In genomic region chrX:148499638-148500427, GRCh38 we compare ENCODE assay signal across 11 cellular contexts. TPM values are rescaled to one million over a fixed set of nuclear protein-coding genes. Genes with fewer than 3 reads are reported as not detected.
A peak's percentile ranks its signal among the peaks of the same experiment; 100 is the strongest.
DNase-seq lines count a peak whose midpoint lies in the region; ATAC-seq and TF ChIP-seq lines count a peak whose summit lies in the region.
"Had no signal": no experiment of that assay in that cellular context is flagged by ENCODE, and none has a peak within 500 bp of the region (broad histone marks: within the 10 kb centered on the region; RNA-seq: fewer than 3 reads in every experiment).

No MANE protein-coding gene starts in this region.

- intact Hi-C loops in Caco-2 (cut with micrococcal nuclease; ENCODE audit: unreplicated experiment) (no loop called here), esophagus muscularis mucosa (cut with DNase I) (no loop called here)

- DNase-seq in Caco-2 = no peak
- no peak for DNase-seq in esophagus muscularis mucosa (ENCODE audit: extremely low spot score)
- DNase-seq in trophoblast cell = no peak
- no peak for DNase-seq in DMS114 treated with DMSO at 0.1 percent for 48 hours (lab: John Stamatoyannopoulos, UW; ENCODE audit: unreplicated experiment)
- no peak for DNase-seq in GM20000 (ENCODE audit: low spot score)
- no peak for DNase-seq in DMS53 treated with DMSO at 0.1 percent for 48 hours (lab: John Stamatoyannopoulos, UW; ENCODE audit: unreplicated experiment)

- H3K4me3 Mint-ChIP-seq in Caco-2 (ENCODE audit: unreplicated experiment) = peak overlapping the region; percentile 19

- H3K79me2 ChIP-seq in trophoblast cell (ENCODE audit: control insufficient read depth, insufficient read depth, low read length, poor library complexity) = no peaks in the 10 kb centered on the region

- no peaks in the 10 kb centered on the region for H3K27me3 Mint-ChIP-seq in Caco-2 (ENCODE audit: insufficient read depth, unreplicated experiment)

- no peak overlapping the region for H3K14ac ChIP-seq in trophoblast cell (ENCODE audit: low read length)

- peak overlapping the region; percentile 60 for H3K4me2 ChIP-seq in trophoblast cell (ENCODE audit: low read length)

- H2BK120ac ChIP-seq in trophoblast cell (ENCODE audit: insufficient read depth, low read length, poor library complexity) = no peak overlapping the region

- TF ChIP-seq CTCF in Caco-2 (IDR thresholded peaks at IDR 0.05; ENCODE audit: insufficient read depth in 1 of 2, low read depth in 1 of 2, low read length in 1 of 2, severe bottlenecking in 1 of 2, unreplicated experiment in 1 of 2) (no peak), esophagus muscularis mucosa (IDR thresholded peaks at IDR 0.05) (no peak), GM20000 (IDR thresholded peaks at IDR 0.05; ENCODE audit: extremely low read depth, missing control alignments) (no peak)

- no peak overlapping the region for H3K23ac ChIP-seq in trophoblast cell (ENCODE audit: low read length)

- no peaks in the 10 kb centered on the region for H3K9me3 ChIP-seq in Caco-2
- H3K9me3 ChIP-seq in KOPT-K1 (ENCODE audit: insufficient read depth, low read length, poor library complexity, severe bottlenecking) = no peaks in the 10 kb centered on the region
- no peaks in the 10 kb centered on the region for H3K9me3 ChIP-seq in esophagus muscularis mucosa
- no peaks in the 10 kb centered on the region for H3K9me3 ChIP-seq in trophoblast cell (ENCODE audit: insufficient read depth, low read depth, low read length)
- H3K9me3 ChIP-seq: right lobe of liver had no signal

- no peaks in the 10 kb centered on the region for H3K79me1 ChIP-seq in trophoblast cell (ENCODE audit: low read length)

- no peak overlapping the region for H4K8ac ChIP-seq in trophoblast cell (ENCODE audit: low read depth, low read length)

- 65% methylated on average over 22 of the region's 35 CpGs for WGBS in esophagus muscularis mucosa
- no CpG with 5 or more reads among the region's 35 CpGs for WGBS in trophoblast cell (ENCODE audit: extremely low coverage, insufficient coverage, insufficient read length)

- no peak overlapping the region for H4K91ac ChIP-seq in trophoblast cell (ENCODE audit: low read depth, low read length)

- H3K4me3 ChIP-seq in Caco-2 (ENCODE audit: low read depth, low read length) (peak overlapping the region; percentile 4; the same call in 1 of the 2 replicates), esophagus muscularis mucosa (peak overlapping the region; percentile 31 to 61 (median 32)), trophoblast cell (ENCODE audit: low read depth, low read length) (no peak overlapping the region)

- no TSS peak for BruUV-seq in Caco-2 (replicated peaks; lab: Mats Ljungman, UMichigan)

- H2AFZ ChIP-seq in trophoblast cell (ENCODE audit: insufficient read depth, low read length, poor library complexity) = no peak overlapping the region

- H3K36me3 ChIP-seq in Caco-2 (ENCODE audit: control insufficient read depth, insufficient read depth, low read length) (no peaks in the 10 kb centered on the region), KOPT-K1 (ENCODE audit: insufficient read depth, low read length) (no peaks in the 10 kb centered on the region), esophagus muscularis mucosa (no peaks in the 10 kb centered on the region), trophoblast cell (ENCODE audit: control insufficient read depth in 1 of 2, insufficient read depth in 2 of 2, low read length in 2 of 2) (no peaks in the 10 kb centered on the region)
- H3K36me3 ChIP-seq: right lobe of liver had no signal

- no peak for TF ChIP-seq EP300 in esophagus muscularis mucosa (IDR thresholded peaks at IDR 0.05)

- no peak overlapping the region for H2BK12ac ChIP-seq in trophoblast cell (ENCODE audit: low read length)

- CTCF ChIA-PET in Caco-2 (lab: Charles Lee) = no interaction called here

- H3K36me3 Mint-ChIP-seq in Caco-2 (ENCODE audit: insufficient read depth, unreplicated experiment) = no peaks in the 10 kb centered on the region
- H3K36me3 Mint-ChIP-seq: stimulated activated naive B cell treated with anti-CD40 and anti-IgM and Interleukin-4, amounts not matched to agents 10 μg/mL and 1 μg/mL and 100 μg/mL, for 72 hours had no signal

- no peak overlapping the region for H4K12ac ChIP-seq in trophoblast cell (ENCODE audit: low read depth, low read length)

- H3K4me1 Mint-ChIP-seq in Caco-2 (ENCODE audit: low read depth, unreplicated experiment) = no peaks in the 10 kb centered on the region

- H3K4ac ChIP-seq in trophoblast cell (ENCODE audit: low read depth, low read length) = no peak overlapping the region

- no peak overlapping the region for H3K18ac ChIP-seq in trophoblast cell (ENCODE audit: low read length)

- H3K27ac ChIP-seq in KOPT-K1 (ENCODE audit: low read depth, low read length, poor library complexity, severe bottlenecking) = peak overlapping the region; percentile 40
- no peak overlapping the region for H3K27ac ChIP-seq in esophagus muscularis mucosa (replicated peaks in 1 of 4)
- no peak overlapping the region for H3K27ac ChIP-seq in trophoblast cell (ENCODE audit: low read depth, low read length)
- H3K27ac ChIP-seq: right lobe of liver had no signal

- TF ChIP-seq POLR2A in esophagus muscularis mucosa (IDR thresholded peaks at IDR 0.05; ENCODE audit: low read depth) = no peak

- POLR2A ChIA-PET in Caco-2 (lab: Charles Lee) = no interaction called here

- H3K27me3 ChIP-seq in Caco-2 (replicated peaks; ENCODE audit: control insufficient read depth, insufficient read depth, low read length) = peaks cover 1% of the 10 kb centered on the region
- peaks cover 0 to 43% (median 7%) of the 10 kb centered on the region in 4 donors for H3K27me3 ChIP-seq in esophagus muscularis mucosa
- H3K27me3 ChIP-seq in trophoblast cell (ENCODE audit: insufficient read depth, low read length) = no peaks in the 10 kb centered on the region

- ATAC-seq in HG03045 (IDR thresholded peaks at IDR 0.05; ENCODE audit: unreplicated experiment) = no peak

- no peak overlapping the region for H2BK5ac ChIP-seq in trophoblast cell (ENCODE audit: low read depth, low read length, poor library complexity)

- no peak overlapping the region for H3K27ac Mint-ChIP-seq in Caco-2 (ENCODE audit: unreplicated experiment)
- H3K27ac Mint-ChIP-seq: activated CD4-positive, alpha-beta T cell treated with anti-CD3 and anti-CD28 coated beads for 36 hours had no signal

- no peak overlapping the region for H3K9ac ChIP-seq in trophoblast cell (ENCODE audit: low read length)

- no peaks in the 10 kb centered on the region for H3K4me1 ChIP-seq in Caco-2
- H3K4me1 ChIP-seq in esophagus muscularis mucosa = peaks cover 9 to 16% (median 11%) of the 10 kb centered on the region in 4 donors
- peaks cover 0 to 2% of the 10 kb centered on the region in 2 experiments for H3K4me1 ChIP-seq in trophoblast cell (ENCODE audit: control insufficient read depth in 1 of 2, insufficient read depth in 2 of 2, low read length in 2 of 2)

- no peak overlapping the region for H2AK5ac ChIP-seq in trophoblast cell (ENCODE audit: low read length)

- no peaks in the 10 kb centered on the region for H3K9me3 Mint-ChIP-seq in Caco-2 (ENCODE audit: unreplicated experiment)
- H3K9me3 Mint-ChIP-seq: stimulated activated naive B cell treated with anti-CD40 and anti-IgM and Interleukin-4, amounts not matched to agents 10 μg/mL and 1 μg/mL and 100 μg/mL, for 72 hours had no signal

RNA-seq across cellular contexts. Expression of gene AFF2, which starts 0.6 kb away (rescaled TPM):
- total RNA-seq in Caco-2 (2022) (0.16 and 0.42 TPM in 2 replicates), esophagus muscularis mucosa (10 to 100 TPM in 1 of 4 donors, 1 to 10 TPM in 3; 3.8 to 10.8 (median 6.8) TPM)
- 2.0 TPM in 2 replicates for polyA plus RNA-seq in trophoblast cell (2013)
